In the genomic region with DNA sequence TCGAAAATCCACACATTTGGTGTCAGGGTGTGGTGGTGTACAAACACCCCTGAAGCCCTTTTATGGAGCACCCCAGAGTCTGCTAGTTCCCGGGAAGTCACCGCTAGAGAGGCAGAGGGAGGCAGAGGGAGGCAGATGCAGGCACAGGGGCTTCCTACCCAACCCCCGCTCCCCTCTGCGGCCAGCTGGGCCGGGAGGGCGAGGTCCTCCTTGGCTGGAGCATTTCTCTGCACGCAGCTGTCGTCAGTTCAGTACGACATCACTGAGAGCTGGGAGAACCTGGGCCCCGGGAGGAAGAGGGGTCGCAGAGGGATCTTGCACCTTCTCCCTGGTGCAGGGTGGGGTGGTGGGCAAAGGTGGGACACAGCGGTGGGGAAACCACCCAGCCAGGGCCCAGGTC, we compare ENCODE assay signal across 18 cellular contexts. TPM values are rescaled to one million over a fixed set of nuclear protein-coding genes. Genes with fewer than 3 reads are reported as not detected.
DNase-seq lines count a peak whose midpoint lies in the region; ATAC-seq and TF ChIP-seq lines count a peak whose summit lies in the region.
"Had no signal": no experiment of that assay in that cellular context is flagged by ENCODE, and none has a peak within 500 bp of the region (broad histone marks: within the 10 kb centered on the region; RNA-seq: fewer than 3 reads in every experiment).

No MANE protein-coding gene starts in this region.

- H3K9ac ChIP-seq in BLaER1 treated with 17β-estradiol and CSF1 and Interleukin-3, amounts not matched to agents 10 nM and 100 nM = peak overlapping the region in 2 of 11 experiments; percentile 16 to 20; a peak in 1 of 22 replicates
- no peak overlapping the region for H3K9ac ChIP-seq in neuronal stem cell (ENCODE audit: low read depth, low read length, poor library complexity)

- H3K27ac Mint-ChIP-seq in type B pancreatic cell = no peak overlapping the region
- H3K27ac Mint-ChIP-seq: H9 had no signal

- no peak overlapping the region for H3K14ac ChIP-seq in neuronal stem cell (ENCODE audit: low read length)

- peaks cover 48 to 77% (median 69%) of the 10 kb centered on the region in 10 experiments for H3K4me1 ChIP-seq in BLaER1 treated with 17β-estradiol and CSF1 and Interleukin-3, amounts not matched to agents 10 nM and 100 nM
- H3K4me1 ChIP-seq in SJCRH30 = peaks cover 7% of the 10 kb centered on the region; the same call in 1 of the 2 replicates
- peaks cover 14% of the 10 kb centered on the region for H3K4me1 ChIP-seq in hepatocyte (ENCODE audit: insufficient read depth)
- peaks cover 6 to 10% of the 10 kb centered on the region in 2 donors for H3K4me1 ChIP-seq in neuronal stem cell (ENCODE audit: control insufficient read depth in 2 of 2, insufficient read depth in 1 of 2, low read depth in 1 of 2, low read length in 2 of 2)
- H3K4me1 ChIP-seq: Peyer's patch had no signal

- intact Hi-C loops in cardiac septum (cut with DNase I) = no loop called here

- no peaks in the 10 kb centered on the region for H3K36me3 ChIP-seq in BLaER1 treated with 17β-estradiol and CSF1 and Interleukin-3, amounts not matched to agents 10 nM and 100 nM
- H3K36me3 ChIP-seq in SJCRH30 (no peaks in the 10 kb centered on the region), hepatocyte (replicated peaks; ENCODE audit: insufficient read depth, low read depth) (no peaks in the 10 kb centered on the region), neuronal stem cell (replicated peaks in 1 of 2; ENCODE audit: control insufficient read depth in 2 of 2, insufficient read depth in 2 of 2, low read length in 2 of 2) (no peaks in the 10 kb centered on the region)
- H3K36me3 ChIP-seq: Peyer's patch had no signal

- peaks cover 5% of the 10 kb centered on the region for H3K79me1 ChIP-seq in neuronal stem cell (ENCODE audit: low read depth, low read length)

- no peaks in the 10 kb centered on the region for H3K27me3 ChIP-seq in BLaER1 treated with 17β-estradiol and CSF1 and Interleukin-3, amounts not matched to agents 10 nM and 100 nM
- H3K27me3 ChIP-seq in SJCRH30 = peaks cover 13% of the 10 kb centered on the region; the same call in 1 of the 2 replicates
- H3K27me3 ChIP-seq in hepatocyte = no peaks in the 10 kb centered on the region
- peaks cover 0 to 18% (median 0%) of the 10 kb centered on the region in 3 experiments for H3K27me3 ChIP-seq in neuronal stem cell (ENCODE audit: control insufficient read depth in 3 of 3, insufficient read depth in 3 of 3, low read depth in 1 of 3, low read length in 3 of 3)
- H3K27me3 ChIP-seq: Peyer's patch had no signal

- no peak overlapping the region for H2BK120ac ChIP-seq in neuronal stem cell (ENCODE audit: low read depth, low read length)

- peak overlapping the region; percentile 60 for H2BK5ac ChIP-seq in neuronal stem cell (ENCODE audit: low read length)

- peaks cover 0 to 5% (median 0%) of the 10 kb centered on the region in 11 experiments; a peak in 2 of 22 replicates for H4K20me1 ChIP-seq in BLaER1 treated with 17β-estradiol and CSF1 and Interleukin-3, amounts not matched to agents 10 nM and 100 nM
- H4K20me1 ChIP-seq in hepatocyte (ENCODE audit: insufficient read depth, poor library complexity, severe bottlenecking) = no peaks in the 10 kb centered on the region

- H3K9me2 ChIP-seq in hepatocyte (replicated peaks; ENCODE audit: insufficient read depth) = no peaks in the 10 kb centered on the region

- WGBS in hepatocyte (ENCODE audit: low lambda C conversion rate, missing lambda C conversion rate) = 40% methylated on average over 13 of the region's 13 CpGs
- WGBS in neuronal stem cell (ENCODE audit: extremely low coverage in 2 of 2, insufficient read length in 2 of 2, insufficient replicate concordance in 1 of 2), 2 donors = no CpG with 5 or more reads among the region's 13 CpGs

- no peak for ATAC-seq in activated CD4-positive, CD25-positive, alpha-beta regulatory T cell treated with anti-CD3 and anti-CD28 coated beads, Interleukin-2, amount 50 U/mL, for 24 hours
- ATAC-seq: A549 had no signal

- peak overlapping the region; percentile 22 for H3K23ac ChIP-seq in neuronal stem cell (ENCODE audit: low read depth, low read length, poor library complexity)

- no peak overlapping the region for H3K4me3 ChIP-seq in BLaER1 treated with 17β-estradiol and CSF1 and Interleukin-3, amounts not matched to agents 10 nM and 100 nM
- no peak overlapping the region for H3K4me3 ChIP-seq in SJCRH30
- no peak overlapping the region for H3K4me3 ChIP-seq in hepatocyte
- H3K4me3 ChIP-seq in neuronal stem cell (ENCODE audit: low read length in 2 of 2) = no peak overlapping the region
- H3K4me3 ChIP-seq: A549, Peyer's patch had no signal

- H3K36me3 Mint-ChIP-seq in type B pancreatic cell = no peaks in the 10 kb centered on the region

- H3K4me2 ChIP-seq in BLaER1 treated with 17β-estradiol and CSF1 and Interleukin-3, amounts not matched to agents 10 nM and 100 nM = peak overlapping the region; percentile 40 to 75 (median 62)
- H3K4me2 ChIP-seq in hepatocyte (no peak overlapping the region), neuronal stem cell (ENCODE audit: insufficient read depth, low read length, poor library complexity, severe bottlenecking) (no peak overlapping the region)
- H3K4me2 ChIP-seq: A549 had no signal

- H3K79me2 ChIP-seq in hepatocyte = no peaks in the 10 kb centered on the region

- H3K4me3 Mint-ChIP-seq in type B pancreatic cell = no peak overlapping the region
- H3K4me3 Mint-ChIP-seq: H9 had no signal

- H3K27ac ChIP-seq in BLaER1 treated with 17β-estradiol and CSF1 and Interleukin-3, amounts not matched to agents 10 nM and 100 nM = no peak overlapping the region
- no peak overlapping the region for H3K27ac ChIP-seq in SJCRH30
- H3K27ac ChIP-seq in hepatocyte = peak overlapping the region; percentile 18
- H3K27ac ChIP-seq in neuronal stem cell (replicated peaks; ENCODE audit: low read length) = no peak overlapping the region
- H3K27ac ChIP-seq: A549, C4-2B, Peyer's patch had no signal

- H3K4me1 Mint-ChIP-seq in type B pancreatic cell (ENCODE audit: unreplicated experiment) = no peaks in the 10 kb centered on the region

- H3K9me3 Mint-ChIP-seq in type B pancreatic cell = no peaks in the 10 kb centered on the region
- H3K9me3 Mint-ChIP-seq: H9 had no signal

- H2BK12ac ChIP-seq in neuronal stem cell (ENCODE audit: low read length) = no peak overlapping the region

- peak overlapping the region; percentile 53 for H2AK5ac ChIP-seq in neuronal stem cell (ENCODE audit: low read depth, low read length)

- no peak overlapping the region for H3K4ac ChIP-seq in neuronal stem cell (ENCODE audit: low read length)

- no peak overlapping the region for H4K91ac ChIP-seq in neuronal stem cell (ENCODE audit: low read depth, low read length, poor library complexity)

- peak; percentile 50 to 59 for DNase-seq in SJCRH30
- DNase-seq in hepatocyte (ENCODE audit: low spot score) = no peak
- no peak for DNase-seq in neuronal stem cell (ENCODE audit: low spot score)
- DNase-seq in effector CD8-positive, alpha-beta T cell (lab: John Stamatoyannopoulos, UW) = no peak
- DNase-seq in type B pancreatic cell (ENCODE audit: extremely low spot score, unreplicated experiment) = no peak
- no peak for DNase-seq in cardiac septum (ENCODE audit: low spot score)
- DNase-seq: DMS79 treated with DMSO at 0.1 percent for 48 hours; H9; NCI-H1105 treated with DMSO at 0.1 percent for 48 hours; NCI-H1694; NCI-H2081 treated with DMSO at 0.1 percent for 48 hours; NCI-H748 treated with DMSO at 0.1 percent for 48 hours; NK-92 treated with Interleukin-12 subunit alpha and Interleukin-12 subunit beta, amount 100 ng/mL, for 24 hours; Peyer's patch had no signal

- H2BK15ac ChIP-seq in neuronal stem cell (ENCODE audit: low read length) = peak overlapping the region; percentile 81

- peak overlapping the region; percentile 74 for H3K18ac ChIP-seq in neuronal stem cell (ENCODE audit: low read length)

- no peak overlapping the region for H2AFZ ChIP-seq in hepatocyte
- H2AFZ ChIP-seq in neuronal stem cell (ENCODE audit: low read length) = peak overlapping the region; percentile 65

- no peak overlapping the region for H4K8ac ChIP-seq in neuronal stem cell (ENCODE audit: low read depth, low read length)

- no peaks in the 10 kb centered on the region for H3K9me3 ChIP-seq in BLaER1 treated with 17β-estradiol and CSF1 and Interleukin-3, amounts not matched to agents 10 nM and 100 nM (replicated peaks in 1 of 11)
- H3K9me3 ChIP-seq in SJCRH30 (replicated peaks) (no peaks in the 10 kb centered on the region), hepatocyte (ENCODE audit: low read depth) (no peaks in the 10 kb centered on the region), neuronal stem cell (replicated peaks in 1 of 2; ENCODE audit: control insufficient read depth in 2 of 2, insufficient read depth in 1 of 2, low read depth in 1 of 2, low read length in 2 of 2) (no peaks in the 10 kb centered on the region)
- H3K9me3 ChIP-seq: A549, Peyer's patch had no signal

- peaks cover 27% of the 10 kb centered on the region for H3K27me3 Mint-ChIP-seq in type B pancreatic cell

- TF ChIP-seq CTCF in hepatocyte (IDR thresholded peaks at IDR 0.05; ENCODE audit: poor library complexity) (no peak), type B pancreatic cell (conservative IDR thresholded peaks at IDR 0.05) (no peak)

RNA-seq across cellular contexts. Expression of a gene that starts 15.8 kb away (rescaled TPM):
- total RNA-seq in SJCRH30 (2014; rRNA removed; shearing (Covaris generic)) = 60.6 and 62.8 TPM in 2 replicates
- total RNA-seq in hepatocyte (33.6 and 36.4 TPM in 2 replicates), type B pancreatic cell (ENCODE audit: low replicate concordance) (34.5 and 45.2 TPM in 2 replicates), cardiac septum (90.3 TPM)
- 35.2 and 42.5 TPM in 2 replicates for polyA plus RNA-seq in hepatocyte
- 44.5 TPM for polyA plus RNA-seq in neuronal stem cell (2013, experiment 1 of 2)
- 42.3 TPM for polyA plus RNA-seq in neuronal stem cell (2013, experiment 2 of 2)

Comparison
In these comparisons a context has a peak if more than half of its experiments do, and no peak if none do; other contexts are left out.
1. H3K4me2 ChIP-seq: peak in BLaER1 treated with 17β-estradiol and CSF1 and Interleukin-3, amounts not matched to agents 10 nM and 100 nM (11 of 11); none in hepatocyte (single experiment) and neuronal stem cell (single experiment).
2. DNase-seq: peak in SJCRH30 (2 of 2); none in hepatocyte (single experiment), neuronal stem cell (single experiment), effector CD8-positive, alpha-beta T cell (single experiment), type B pancreatic cell (single experiment) and cardiac septum (single experiment).